In the genomic region with DNA sequence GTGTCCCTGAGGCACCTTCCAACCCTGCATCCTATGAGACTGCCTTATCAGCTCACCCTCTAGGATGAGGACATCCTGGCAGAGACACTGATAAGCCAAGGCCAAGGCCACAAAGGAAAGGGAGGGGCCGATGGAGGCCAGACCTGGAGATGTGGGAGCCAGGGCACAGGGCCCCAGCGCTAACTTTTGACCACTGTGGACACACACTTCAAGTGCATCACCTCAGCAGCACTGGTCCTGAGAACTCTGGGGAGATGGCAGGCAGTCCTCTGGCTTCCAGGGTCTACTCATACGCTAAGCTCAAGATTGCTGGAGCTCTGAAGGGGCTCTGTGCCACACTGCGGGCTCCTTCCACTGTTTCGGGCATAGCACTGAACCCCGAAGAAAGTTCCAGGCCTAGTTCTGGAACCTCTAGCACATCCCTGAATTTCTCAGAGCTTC, we compare ENCODE assay signal across 1 cellular context.
TF ChIP-seq lines count a peak whose summit lies in the region.

No MANE protein-coding gene starts in this region.

TF ChIP-seq in HepG2, 621 proteins besides CTCF, POLR2A, EP300 and RAD21 (continued from another document and continues in another):
- TF ChIP-seq, protein P1, sequence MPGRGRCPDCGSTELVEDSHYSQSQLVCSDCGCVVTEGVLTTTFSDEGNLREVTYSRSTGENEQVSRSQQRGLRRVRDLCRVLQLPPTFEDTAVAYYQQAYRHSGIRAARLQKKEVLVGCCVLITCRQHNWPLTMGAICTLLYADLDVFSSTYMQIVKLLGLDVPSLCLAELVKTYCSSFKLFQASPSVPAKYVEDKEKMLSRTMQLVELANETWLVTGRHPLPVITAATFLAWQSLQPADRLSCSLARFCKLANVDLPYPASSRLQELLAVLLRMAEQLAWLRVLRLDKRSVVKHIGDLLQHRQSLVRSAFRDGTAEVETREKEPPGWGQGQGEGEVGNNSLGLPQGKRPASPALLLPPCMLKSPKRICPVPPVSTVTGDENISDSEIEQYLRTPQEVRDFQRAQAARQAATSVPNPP (CRISPR knock-in tag; IDR thresholded peaks at IDR 0.05) = no peak
- TF ChIP-seq FOXC1 (CRISPR knock-in tag; IDR thresholded peaks at IDR 0.05; ENCODE audit: borderline replicate concordance) = no peak
- TF ChIP-seq HDAC1 (CRISPR knock-in tag; IDR thresholded peaks at IDR 0.05) = peak; percentile 63
- TF ChIP-seq SMAD3 (CRISPR knock-in tag; IDR thresholded peaks at IDR 0.05) = no peak
- TF ChIP-seq ZNF556 (CRISPR knock-in tag; IDR thresholded peaks at IDR 0.05; ENCODE audit: borderline replicate concordance) = no peak
- TF ChIP-seq SMC3 (IDR thresholded peaks at IDR 0.05; ENCODE audit: low read length) = no peak
- TF ChIP-seq SNRNP70 (IDR thresholded peaks at IDR 0.05; ENCODE audit: low read depth, low read length) = no peak
- TF ChIP-seq ESRRA (CRISPR knock-in tag; IDR thresholded peaks at IDR 0.05; ENCODE audit: low read depth) = no peak
- TF ChIP-seq, protein P2, sequence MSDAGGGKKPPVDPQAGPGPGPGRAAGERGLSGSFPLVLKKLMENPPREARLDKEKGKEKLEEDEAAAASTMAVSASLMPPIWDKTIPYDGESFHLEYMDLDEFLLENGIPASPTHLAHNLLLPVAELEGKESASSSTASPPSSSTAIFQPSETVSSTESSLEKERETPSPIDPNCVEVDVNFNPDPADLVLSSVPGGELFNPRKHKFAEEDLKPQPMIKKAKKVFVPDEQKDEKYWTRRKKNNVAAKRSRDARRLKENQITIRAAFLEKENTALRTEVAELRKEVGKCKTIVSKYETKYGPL (CRISPR knock-in tag; IDR thresholded peaks at IDR 0.05) = no peak
- no peak for TF ChIP-seq ZNF17 (CRISPR knock-in tag; IDR thresholded peaks at IDR 0.05)
- no peak for TF ChIP-seq SATB2 (CRISPR knock-in tag; IDR thresholded peaks at IDR 0.05)
- TF ChIP-seq, protein P3, sequence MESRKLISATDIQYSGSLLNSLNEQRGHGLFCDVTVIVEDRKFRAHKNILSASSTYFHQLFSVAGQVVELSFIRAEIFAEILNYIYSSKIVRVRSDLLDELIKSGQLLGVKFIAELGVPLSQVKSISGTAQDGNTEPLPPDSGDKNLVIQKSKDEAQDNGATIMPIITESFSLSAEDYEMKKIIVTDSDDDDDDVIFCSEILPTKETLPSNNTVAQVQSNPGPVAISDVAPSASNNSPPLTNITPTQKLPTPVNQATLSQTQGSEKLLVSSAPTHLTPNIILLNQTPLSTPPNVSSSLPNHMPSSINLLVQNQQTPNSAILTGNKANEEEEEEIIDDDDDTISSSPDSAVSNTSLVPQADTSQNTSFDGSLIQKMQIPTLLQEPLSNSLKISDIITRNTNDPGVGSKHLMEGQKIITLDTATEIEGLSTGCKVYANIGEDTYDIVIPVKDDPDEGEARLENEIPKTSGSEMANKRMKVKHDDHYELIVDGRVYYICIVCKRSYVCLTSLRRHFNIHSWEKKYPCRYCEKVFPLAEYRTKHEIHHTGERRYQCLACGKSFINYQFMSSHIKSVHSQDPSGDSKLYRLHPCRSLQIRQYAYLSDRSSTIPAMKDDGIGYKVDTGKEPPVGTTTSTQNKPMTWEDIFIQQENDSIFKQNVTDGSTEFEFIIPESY (CRISPR knock-in tag; IDR thresholded peaks at IDR 0.05) = peak; percentile 27; the same call in 1 of the 2 replicates
- TF ChIP-seq HMG20A (CRISPR knock-in tag; IDR thresholded peaks at IDR 0.05; ENCODE audit: borderline replicate concordance) = peak; percentile 38; the same call in 1 of the 2 replicates
- TF ChIP-seq, protein P4, sequence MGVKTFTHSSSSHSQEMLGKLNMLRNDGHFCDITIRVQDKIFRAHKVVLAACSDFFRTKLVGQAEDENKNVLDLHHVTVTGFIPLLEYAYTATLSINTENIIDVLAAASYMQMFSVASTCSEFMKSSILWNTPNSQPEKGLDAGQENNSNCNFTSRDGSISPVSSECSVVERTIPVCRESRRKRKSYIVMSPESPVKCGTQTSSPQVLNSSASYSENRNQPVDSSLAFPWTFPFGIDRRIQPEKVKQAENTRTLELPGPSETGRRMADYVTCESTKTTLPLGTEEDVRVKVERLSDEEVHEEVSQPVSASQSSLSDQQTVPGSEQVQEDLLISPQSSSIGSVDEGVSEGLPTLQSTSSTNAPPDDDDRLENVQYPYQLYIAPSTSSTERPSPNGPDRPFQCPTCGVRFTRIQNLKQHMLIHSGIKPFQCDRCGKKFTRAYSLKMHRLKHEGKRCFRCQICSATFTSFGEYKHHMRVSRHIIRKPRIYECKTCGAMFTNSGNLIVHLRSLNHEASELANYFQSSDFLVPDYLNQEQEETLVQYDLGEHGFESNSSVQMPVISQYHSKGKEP (CRISPR knock-in tag; IDR thresholded peaks at IDR 0.05) = no peak
- TF ChIP-seq ZNF263 (CRISPR knock-in tag; IDR thresholded peaks at IDR 0.05) = no peak
- 0 out of 2 replicates have a peak, but pooled peaks have one; percentile 28 for TF ChIP-seq CEBPG (CRISPR knock-in tag; IDR thresholded peaks at IDR 0.05)
- TF ChIP-seq HNRNPK (IDR thresholded peaks at IDR 0.05; ENCODE audit: low read depth, low read length, poor library complexity, severe bottlenecking) = no peak
- no peak for TF ChIP-seq SAFB2 (CRISPR knock-in tag; IDR thresholded peaks at IDR 0.05; ENCODE audit: borderline replicate concordance, low read depth)
- peak; percentile 47 for TF ChIP-seq XRCC5 (optimal IDR thresholded peaks at IDR 0.05; ENCODE audit: low read length)
- TF ChIP-seq KDM2A (CRISPR knock-in tag; IDR thresholded peaks at IDR 0.05; ENCODE audit: borderline replicate concordance, low read depth) = no peak
- no peak for TF ChIP-seq ZNF451 (CRISPR knock-in tag; IDR thresholded peaks at IDR 0.05)
- TF ChIP-seq, protein P5, sequence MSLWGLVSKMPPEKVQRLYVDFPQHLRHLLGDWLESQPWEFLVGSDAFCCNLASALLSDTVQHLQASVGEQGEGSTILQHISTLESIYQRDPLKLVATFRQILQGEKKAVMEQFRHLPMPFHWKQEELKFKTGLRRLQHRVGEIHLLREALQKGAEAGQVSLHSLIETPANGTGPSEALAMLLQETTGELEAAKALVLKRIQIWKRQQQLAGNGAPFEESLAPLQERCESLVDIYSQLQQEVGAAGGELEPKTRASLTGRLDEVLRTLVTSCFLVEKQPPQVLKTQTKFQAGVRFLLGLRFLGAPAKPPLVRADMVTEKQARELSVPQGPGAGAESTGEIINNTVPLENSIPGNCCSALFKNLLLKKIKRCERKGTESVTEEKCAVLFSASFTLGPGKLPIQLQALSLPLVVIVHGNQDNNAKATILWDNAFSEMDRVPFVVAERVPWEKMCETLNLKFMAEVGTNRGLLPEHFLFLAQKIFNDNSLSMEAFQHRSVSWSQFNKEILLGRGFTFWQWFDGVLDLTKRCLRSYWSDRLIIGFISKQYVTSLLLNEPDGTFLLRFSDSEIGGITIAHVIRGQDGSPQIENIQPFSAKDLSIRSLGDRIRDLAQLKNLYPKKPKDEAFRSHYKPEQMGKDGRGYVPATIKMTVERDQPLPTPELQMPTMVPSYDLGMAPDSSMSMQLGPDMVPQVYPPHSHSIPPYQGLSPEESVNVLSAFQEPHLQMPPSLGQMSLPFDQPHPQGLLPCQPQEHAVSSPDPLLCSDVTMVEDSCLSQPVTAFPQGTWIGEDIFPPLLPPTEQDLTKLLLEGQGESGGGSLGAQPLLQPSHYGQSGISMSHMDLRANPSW (CRISPR knock-in tag; IDR thresholded peaks at IDR 0.05; ENCODE audit: borderline replicate concordance) = no peak
- no peak for TF ChIP-seq ZBTB38 (CRISPR knock-in tag; IDR thresholded peaks at IDR 0.05)
- TF ChIP-seq AGO2 (optimal IDR thresholded peaks at IDR 0.05; ENCODE audit: low read depth, low read length) = no peak
- peak; percentile 84 for TF ChIP-seq SKI (IDR thresholded peaks at IDR 0.05; ENCODE audit: partially characterized antibody)
- TF ChIP-seq JDP2 (CRISPR knock-in tag; IDR thresholded peaks at IDR 0.05; ENCODE audit: borderline replicate concordance) = no peak
- no peak for TF ChIP-seq KMT2B (CRISPR knock-in tag; IDR thresholded peaks at IDR 0.05)
- no peak for TF ChIP-seq ZMAT3 (CRISPR knock-in tag; conservative IDR thresholded peaks at IDR 0.05)
- TF ChIP-seq ZSCAN25 (CRISPR knock-in tag; IDR thresholded peaks at IDR 0.05) = no peak
- TF ChIP-seq, protein P6, sequence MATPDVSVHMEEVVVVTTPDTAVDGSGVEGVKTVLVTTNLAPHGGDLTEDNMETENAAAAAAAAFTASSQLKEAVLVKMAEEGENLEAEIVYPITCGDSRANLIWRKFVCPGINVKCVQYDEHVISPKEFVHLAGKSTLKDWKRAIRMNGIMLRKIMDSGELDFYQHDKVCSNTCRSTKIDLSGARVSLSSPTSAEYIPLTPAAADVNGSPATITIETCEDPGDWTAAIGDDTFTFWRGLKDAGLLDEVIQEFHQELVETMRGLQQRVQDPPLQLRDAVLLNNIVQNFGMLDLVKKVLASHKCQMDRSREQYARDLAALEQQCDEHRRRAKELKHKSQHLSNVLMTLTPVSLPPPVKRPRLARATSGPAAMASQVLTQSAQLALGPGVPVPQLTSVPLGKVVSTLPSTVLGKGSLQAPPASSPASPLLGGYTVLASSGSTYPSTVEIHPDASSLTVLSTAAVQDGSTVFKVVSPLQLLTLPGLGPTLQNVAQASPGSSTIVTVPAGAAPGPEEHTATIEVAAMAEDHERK (CRISPR knock-in tag; IDR thresholded peaks at IDR 0.05; ENCODE audit: low read depth) = no peak
- no peak for TF ChIP-seq HHEX (CRISPR knock-in tag; IDR thresholded peaks at IDR 0.05)
- TF ChIP-seq PTBP1 (IDR thresholded peaks at IDR 0.05; ENCODE audit: low read depth, low read length, poor library complexity, severe bottlenecking) = no peak
- no peak for TF ChIP-seq DR1 (CRISPR knock-in tag; IDR thresholded peaks at IDR 0.05)
- no peak for TF ChIP-seq ZNF672 (CRISPR knock-in tag; IDR thresholded peaks at IDR 0.05)
- no peak for TF ChIP-seq ZNF768 (CRISPR knock-in tag; IDR thresholded peaks at IDR 0.05)
- TF ChIP-seq SP5 (CRISPR knock-in tag; IDR thresholded peaks at IDR 0.05; ENCODE audit: borderline replicate concordance, low read depth) = peak; percentile 65
- TF ChIP-seq, protein P7, sequence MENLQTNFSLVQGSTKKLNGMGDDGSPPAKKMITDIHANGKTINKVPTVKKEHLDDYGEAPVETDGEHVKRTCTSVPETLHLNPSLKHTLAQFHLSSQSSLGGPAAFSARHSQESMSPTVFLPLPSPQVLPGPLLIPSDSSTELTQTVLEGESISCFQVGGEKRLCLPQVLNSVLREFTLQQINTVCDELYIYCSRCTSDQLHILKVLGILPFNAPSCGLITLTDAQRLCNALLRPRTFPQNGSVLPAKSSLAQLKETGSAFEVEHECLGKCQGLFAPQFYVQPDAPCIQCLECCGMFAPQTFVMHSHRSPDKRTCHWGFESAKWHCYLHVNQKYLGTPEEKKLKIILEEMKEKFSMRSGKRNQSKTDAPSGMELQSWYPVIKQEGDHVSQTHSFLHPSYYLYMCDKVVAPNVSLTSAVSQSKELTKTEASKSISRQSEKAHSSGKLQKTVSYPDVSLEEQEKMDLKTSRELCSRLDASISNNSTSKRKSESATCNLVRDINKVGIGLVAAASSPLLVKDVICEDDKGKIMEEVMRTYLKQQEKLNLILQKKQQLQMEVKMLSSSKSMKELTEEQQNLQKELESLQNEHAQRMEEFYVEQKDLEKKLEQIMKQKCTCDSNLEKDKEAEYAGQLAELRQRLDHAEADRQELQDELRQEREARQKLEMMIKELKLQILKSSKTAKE (CRISPR knock-in tag; IDR thresholded peaks at IDR 0.05; ENCODE audit: borderline replicate concordance) = peak; percentile 86
- peak; percentile 93 for TF ChIP-seq BCL6 (CRISPR knock-in tag; IDR thresholded peaks at IDR 0.05)
- TF ChIP-seq, protein P8, sequence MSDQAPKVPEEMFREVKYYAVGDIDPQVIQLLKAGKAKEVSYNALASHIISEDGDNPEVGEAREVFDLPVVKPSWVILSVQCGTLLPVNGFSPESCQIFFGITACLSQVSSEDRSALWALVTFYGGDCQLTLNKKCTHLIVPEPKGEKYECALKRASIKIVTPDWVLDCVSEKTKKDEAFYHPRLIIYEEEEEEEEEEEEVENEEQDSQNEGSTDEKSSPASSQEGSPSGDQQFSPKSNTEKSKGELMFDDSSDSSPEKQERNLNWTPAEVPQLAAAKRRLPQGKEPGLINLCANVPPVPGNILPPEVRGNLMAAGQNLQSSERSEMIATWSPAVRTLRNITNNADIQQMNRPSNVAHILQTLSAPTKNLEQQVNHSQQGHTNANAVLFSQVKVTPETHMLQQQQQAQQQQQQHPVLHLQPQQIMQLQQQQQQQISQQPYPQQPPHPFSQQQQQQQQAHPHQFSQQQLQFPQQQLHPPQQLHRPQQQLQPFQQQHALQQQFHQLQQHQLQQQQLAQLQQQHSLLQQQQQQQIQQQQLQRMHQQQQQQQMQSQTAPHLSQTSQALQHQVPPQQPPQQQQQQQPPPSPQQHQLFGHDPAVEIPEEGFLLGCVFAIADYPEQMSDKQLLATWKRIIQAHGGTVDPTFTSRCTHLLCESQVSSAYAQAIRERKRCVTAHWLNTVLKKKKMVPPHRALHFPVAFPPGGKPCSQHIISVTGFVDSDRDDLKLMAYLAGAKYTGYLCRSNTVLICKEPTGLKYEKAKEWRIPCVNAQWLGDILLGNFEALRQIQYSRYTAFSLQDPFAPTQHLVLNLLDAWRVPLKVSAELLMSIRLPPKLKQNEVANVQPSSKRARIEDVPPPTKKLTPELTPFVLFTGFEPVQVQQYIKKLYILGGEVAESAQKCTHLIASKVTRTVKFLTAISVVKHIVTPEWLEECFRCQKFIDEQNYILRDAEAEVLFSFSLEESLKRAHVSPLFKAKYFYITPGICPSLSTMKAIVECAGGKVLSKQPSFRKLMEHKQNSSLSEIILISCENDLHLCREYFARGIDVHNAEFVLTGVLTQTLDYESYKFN (CRISPR knock-in tag; conservative IDR thresholded peaks at IDR 0.05) = peak; percentile 49
- no peak for TF ChIP-seq SNAPC2 (CRISPR knock-in tag; IDR thresholded peaks at IDR 0.05)
- no peak; the same call in 1 of the 2 replicates for TF ChIP-seq NCOR1 (IDR thresholded peaks at IDR 0.05; ENCODE audit: borderline replicate concordance, low read length)
- no peak for TF ChIP-seq KLF12 (CRISPR knock-in tag; IDR thresholded peaks at IDR 0.05; ENCODE audit: borderline replicate concordance)
- peak; percentile 18; the same call in 1 of the 2 replicates for TF ChIP-seq FOSL2 (CRISPR knock-in tag; IDR thresholded peaks at IDR 0.05)
